In genomic region chrX:134685662-134686061, GRCh38 we compare ENCODE assay signal across 19 cellular contexts. TPM values are rescaled to one million over a fixed set of nuclear protein-coding genes. Genes with fewer than 3 reads are reported as not detected.
DNase-seq lines count a peak whose midpoint lies in the region; ATAC-seq, FAIRE-seq and TF ChIP-seq lines count a peak whose summit lies in the region.
"Had no signal": no experiment of that assay in that cellular context is flagged by ENCODE, and none has a peak within 500 bp of the region (broad histone marks: within the 10 kb centered on the region; RNA-seq: fewer than 3 reads in every experiment).

No MANE protein-coding gene starts in this region.

- no peaks in the 10 kb centered on the region for H3K4me1 Mint-ChIP-seq in stimulated activated memory B cell treated with anti-CD40 and anti-IgM and Interleukin-4, amounts not matched to agents 10 μg/mL and 1 μg/mL and 100 μg/mL, for 72 hours
- H3K4me1 Mint-ChIP-seq: endodermal cell; stimulated activated naive CD8-positive, alpha-beta T cell treated with anti-CD3 and anti-CD28 coated beads, Interleukin-15, amount 100 ng/mL, for 72 hours had no signal

- H3K27me3 Mint-ChIP-seq in stimulated activated memory B cell treated with anti-CD40 and anti-IgM and Interleukin-4, amounts not matched to agents 10 μg/mL and 1 μg/mL and 100 μg/mL, for 72 hours = no peaks in the 10 kb centered on the region
- H3K27me3 Mint-ChIP-seq: stimulated activated naive CD8-positive, alpha-beta T cell treated with anti-CD3 and anti-CD28 coated beads, Interleukin-15, amount 100 ng/mL, for 72 hours; type B pancreatic cell had no signal

- H3K27ac ChIP-seq in kidney (ENCODE audit: low read depth in 2 of 2, low read length in 2 of 2) = no peak overlapping the region

- H3K4me3 Mint-ChIP-seq in stimulated activated memory B cell treated with anti-CD40 and anti-IgM and Interleukin-4, amounts not matched to agents 10 μg/mL and 1 μg/mL and 100 μg/mL, for 72 hours = no peak overlapping the region
- H3K4me3 Mint-ChIP-seq: endodermal cell; stimulated activated naive CD8-positive, alpha-beta T cell treated with anti-CD3 and anti-CD28 coated beads, Interleukin-15, amount 100 ng/mL, for 72 hours; type B pancreatic cell had no signal

- FAIRE-seq in kidney (lab: Jason Lieb, UNC) = no peak
- FAIRE-seq: colon, frontal cortex, G401.6 had no signal

- in situ Hi-C loops in astrocyte of the spinal cord (cut with HindIII; ENCODE audit: low sequenced_read_pairs) = no loop called here
- in situ Hi-C loops in G401 (cut with HindIII; ENCODE audit: low sequenced_read_pairs) = no loop called here

- no peak for TF ChIP-seq CTCF in astrocyte of the spinal cord (IDR thresholded peaks at IDR 0.05; ENCODE audit: low read depth, low read length)
- TF ChIP-seq CTCF in kidney (IDR thresholded peaks at IDR 0.05; ENCODE audit: borderline replicate concordance, extremely low read depth, insufficient read depth) = no peak

- no peak overlapping the region for H3K27ac Mint-ChIP-seq in stimulated activated memory B cell treated with anti-CD40 and anti-IgM and Interleukin-4, amounts not matched to agents 10 μg/mL and 1 μg/mL and 100 μg/mL, for 72 hours
- H3K27ac Mint-ChIP-seq: endodermal cell; stimulated activated naive CD8-positive, alpha-beta T cell treated with anti-CD3 and anti-CD28 coated beads, Interleukin-15, amount 100 ng/mL, for 72 hours; type B pancreatic cell had no signal

- no peaks in the 10 kb centered on the region for H3K4me1 ChIP-seq in kidney (ENCODE audit: control insufficient read depth in 1 of 2, insufficient read depth in 1 of 2, low read depth in 1 of 2, low read length in 2 of 2)
- H3K4me1 ChIP-seq: Caco-2 had no signal

- DNase-seq in AG20443 (ENCODE audit: low spot score) = peak; percentile 19
- peak; percentile 22 for DNase-seq in astrocyte of the spinal cord (ENCODE audit: low read depth, low spot score)
- peak; percentile 83 for DNase-seq in myocyte (ENCODE audit: low read depth)
- DNase-seq in kidney = no peak
- DNase-seq in G401 (ENCODE audit: low spot score) = no peak
- no peak for DNase-seq in midbrain (lab: John Stamatoyannopoulos, UW)
- DNase-seq: activated naive CD4-positive, alpha-beta T cell treated with Interleukin-2 at 50 U/mL for 16 hours; Caco-2; endodermal cell; right cardiac atrium; stimulated activated naive CD8-positive, alpha-beta T cell treated with anti-CD3 and anti-CD28 coated beads, Interleukin-15, amount 100 ng/mL, for 72 hours had no signal

- no peaks in the 10 kb centered on the region for H3K36me3 ChIP-seq in kidney (ENCODE audit: control insufficient read depth in 1 of 2, insufficient read depth in 2 of 2, low read length in 2 of 2)

- intact Hi-C loops in kidney (cut with DNase I) = no loop called here

- H3K4me3 ChIP-seq in astrocyte of the spinal cord (ENCODE audit: low read depth, low read length) (no peak overlapping the region), kidney (ENCODE audit: low read length in 2 of 2) (no peak overlapping the region)

- no peaks in the 10 kb centered on the region for H3K9me3 Mint-ChIP-seq in stimulated activated memory B cell treated with anti-CD40 and anti-IgM and Interleukin-4, amounts not matched to agents 10 μg/mL and 1 μg/mL and 100 μg/mL, for 72 hours
- H3K9me3 Mint-ChIP-seq: stimulated activated naive CD8-positive, alpha-beta T cell treated with anti-CD3 and anti-CD28 coated beads, Interleukin-15, amount 100 ng/mL, for 72 hours; type B pancreatic cell had no signal

- ATAC-seq in HG03095 (IDR thresholded peaks at IDR 0.05; ENCODE audit: unreplicated experiment) = peak; percentile 58
- ATAC-seq in stimulated activated memory B cell treated with anti-CD40 and anti-IgM and Interleukin-4, amounts not matched to agents 10 μg/mL and 1 μg/mL and 100 μg/mL, for 72 hours = no peak
- ATAC-seq: left lobe of liver; right cardiac atrium; stimulated activated naive CD8-positive, alpha-beta T cell treated with anti-CD3 and anti-CD28 coated beads, Interleukin-15, amount 100 ng/mL, for 72 hours had no signal

- H3K9ac ChIP-seq in kidney (ENCODE audit: low read length in 2 of 2) = no peak overlapping the region

- H3K9me3 ChIP-seq in kidney (ENCODE audit: control insufficient read depth in 1 of 2, low read length in 2 of 2) = no peaks in the 10 kb centered on the region
- H3K9me3 ChIP-seq: Caco-2 had no signal

- no peaks in the 10 kb centered on the region for H3K36me3 Mint-ChIP-seq in stimulated activated memory B cell treated with anti-CD40 and anti-IgM and Interleukin-4, amounts not matched to agents 10 μg/mL and 1 μg/mL and 100 μg/mL, for 72 hours
- H3K36me3 Mint-ChIP-seq: type B pancreatic cell had no signal

RNA-seq across cellular contexts. Expression of gene PLAC1, which starts 27.4 kb away (rescaled TPM):
- 0.31 and 0.48 TPM in 2 replicates for total RNA-seq in myocyte
- 0.33 TPM for polyA plus RNA-seq in myocyte (2012)
- total RNA-seq in kidney = not detected
- not detected for polyA plus RNA-seq in kidney (ENCODE audit: insufficient read depth, low read depth, low replicate concordance)
- total RNA-seq in G401 (2014; rRNA removed; shearing (Covaris generic)) = 0.47 TPM in 1 of 2 replicates, not detected in the other
- total RNA-seq: endodermal cell, frontal cortex, left lobe of liver, mononuclear cell, right cardiac atrium had no signal
- polyA plus RNA-seq: right cardiac atrium had no signal

Comparison
In these comparisons a context has a peak if more than half of its experiments do, and no peak if none do; other contexts are left out.
1. DNase-seq: peak in AG20443 (single experiment), astrocyte of the spinal cord (single experiment) and myocyte (single experiment); none in kidney (single experiment), G401 (single experiment) and midbrain (single experiment).